Comparison of ENCODE assay signal across 24 cellular contexts in genomic region chr3:70186221-70186620, GRCh38.
"Had no signal": no experiment of that assay in that cellular context is flagged by ENCODE, and none has a peak within 500 bp of the region (broad histone marks: within the 10 kb centered on the region; RNA-seq: fewer than 3 reads in every experiment).

No MANE protein-coding gene starts in this region.

- H3K4me1 ChIP-seq: colonic mucosa, esophagus squamous epithelium, foreskin keratinocyte, gastrocnemius medialis, gastroesophageal sphincter, heart left ventricle, heart right ventricle had no signal

- H3K27me3 ChIP-seq: colonic mucosa, esophagus muscularis mucosa, foreskin keratinocyte, gastrocnemius medialis, gastroesophageal sphincter had no signal

- H3K4me3 ChIP-seq: colonic mucosa, coronary artery, dorsolateral prefrontal cortex, esophagus muscularis mucosa, esophagus squamous epithelium, gastrocnemius medialis, gastroesophageal sphincter, heart left ventricle, heart right ventricle had no signal

- H3K36me3 ChIP-seq: colonic mucosa, esophagus muscularis mucosa, esophagus squamous epithelium, gastrocnemius medialis, gastroesophageal sphincter, heart left ventricle, heart right ventricle had no signal

- ATAC-seq: effector memory CD8-positive, alpha-beta T cell; esophagus mucosa; foreskin keratinocyte; gastrocnemius medialis; gastroesophageal sphincter; heart left ventricle; heart right ventricle had no signal

- DNase-seq: colonic mucosa; cortex of kidney; dermis blood vessel endothelial cell; dorsolateral prefrontal cortex; effector CD4-positive, alpha-beta T cell; effector CD8-positive, alpha-beta T cell; effector memory CD4-positive, alpha-beta T cell; effector memory CD8-positive, alpha-beta T cell; endodermal cell; erythroblast; esophagus squamous epithelium; foreskin fibroblast; foreskin keratinocyte; foreskin melanocyte; gastrocnemius medialis; glutamatergic neuron; head of caudate nucleus; heart left ventricle; heart right ventricle had no signal

- H3K9me3 ChIP-seq: colonic mucosa, esophagus muscularis mucosa, esophagus squamous epithelium, gastrocnemius medialis, gastroesophageal sphincter, heart left ventricle, heart right ventricle had no signal

- H3K27ac ChIP-seq: colonic mucosa, coronary artery, dorsolateral prefrontal cortex, epithelial cell of prostate, esophagus muscularis mucosa, esophagus squamous epithelium, foreskin keratinocyte, gastrocnemius medialis, gastroesophageal sphincter, heart left ventricle, heart right ventricle had no signal
